In genomic region chr22:42343551-42344081, GRCh38 we compare ENCODE assay signal across 7 cellular contexts.
DNase-seq lines count a peak whose midpoint lies in the region; ATAC-seq, FAIRE-seq and TF ChIP-seq lines count a peak whose summit lies in the region.

No MANE protein-coding gene starts in this region.

- intact Hi-C loops in colonic mucosa (cut with DNase I): no loop called here
- intact Hi-C loops in pancreas (cut with DNase I): no loop called here

- no peak overlapping the region for H3K9ac ChIP-seq in colonic mucosa (ENCODE audit: low read depth in 2 of 2, low read length in 2 of 2)

- 0 to 1% methylated on average over 17 to 69 of the region's 93 CpGs for WGBS in pancreas, 2 donors

- no peaks in the 10 kb centered on the region for H3K36me3 Mint-ChIP-seq in mesothelial cell of epicardium

- H3K27me3 ChIP-seq in colonic mucosa (no peaks in the 10 kb centered on the region), pancreas (no peaks in the 10 kb centered on the region)

- FAIRE-seq in pancreas (lab: Jason Lieb, UNC): no peak

- H3K9me3 ChIP-seq in colonic mucosa (no peaks in the 10 kb centered on the region), pancreas (no peaks in the 10 kb centered on the region)

- H3K4me3 Mint-ChIP-seq in mesothelial cell of epicardium: no peak overlapping the region

- H3K27ac Mint-ChIP-seq in mesothelial cell of epicardium: no peak overlapping the region

- no peaks in the 10 kb centered on the region for H3K9me3 Mint-ChIP-seq in mesothelial cell of epicardium

- H3K4me1 Mint-ChIP-seq in mesothelial cell of epicardium: peaks cover 38% of the 10 kb centered on the region

- H3K4me3 ChIP-seq in colonic mucosa (peak overlapping the region; percentile 36), pancreas (peak overlapping the region in 2 of 4 donors; percentile 39 to 46)

- ATAC-seq in pancreas: peak; percentile 32 to 77 (median 52)
- ATAC-seq in HG02678 (IDR thresholded peaks at IDR 0.05; ENCODE audit: unreplicated experiment): no peak

- TF ChIP-seq CTCF in colonic mucosa (IDR thresholded peaks at IDR 0.05) (no peak), pancreas (IDR thresholded peaks at IDR 0.05) (no peak), mesothelial cell of epicardium (IDR thresholded peaks at IDR 0.05; ENCODE audit: unreplicated experiment) (no peak)

- H3K36me3 ChIP-seq in colonic mucosa (no peaks in the 10 kb centered on the region), pancreas (no peaks in the 10 kb centered on the region)

- H3K27ac ChIP-seq in colonic mucosa (no peak overlapping the region), pancreas (no peak overlapping the region)

- peaks cover 7% of the 10 kb centered on the region for H3K27me3 Mint-ChIP-seq in mesothelial cell of epicardium (ENCODE audit: low read depth)

- no peaks in the 10 kb centered on the region for H3K4me1 ChIP-seq in colonic mucosa
- no peaks in the 10 kb centered on the region for H3K4me1 ChIP-seq in pancreas

- peak; percentile 92 for DNase-seq in D341Med (ENCODE audit: low spot score)
- DNase-seq in NCI-H1092 (lab: John Stamatoyannopoulos, UW): peak; percentile 45
- DNase-seq in colonic mucosa: no peak
- DNase-seq in pancreas: no peak
- no peak for DNase-seq in mesothelial cell of epicardium (ENCODE audit: low spot score in 2 of 2, unreplicated experiment in 2 of 2)
- no peak for DNase-seq in activated CD4-positive, alpha-beta T cell treated with anti-CD3 and anti-CD28 coated beads, Interleukin-2, amount 50 U/mL, for 1 hour

Comparison
In these comparisons a context has a peak if more than half of its experiments do, and no peak if none do; other contexts are left out.
1. DNase-seq: peak in D341Med (single experiment) and NCI-H1092 (single experiment); none in colonic mucosa (single experiment), pancreas (0 of 6), mesothelial cell of epicardium (0 of 2) and activated CD4-positive, alpha-beta T cell treated with anti-CD3 and anti-CD28 coated beads, Interleukin-2, amount 50 U/mL, for 1 hour (single experiment).